Comparison of ENCODE assay signal across 8 cellular contexts in genomic region chr11:64742087-64742939, GRCh38. TPM values are rescaled to one million over a fixed set of nuclear protein-coding genes. Genes with fewer than 3 reads are reported as not detected.
A peak's percentile ranks its signal among the peaks of the same experiment; 100 is the strongest.
DNase-seq lines count a peak whose midpoint lies in the region; TF ChIP-seq lines count a peak whose summit lies in the region.

No MANE protein-coding gene starts in this region.

- BruUV-seq in A673 (replicated peaks; lab: Mats Ljungman, UMichigan): no TSS peak

- H3K36me3 ChIP-seq in A673 (ENCODE audit: insufficient read depth, low read length, poor library complexity, severe bottlenecking) (no peaks in the 10 kb centered on the region), cardiac muscle cell (no peaks in the 10 kb centered on the region), rectal smooth muscle tissue (ENCODE audit: control insufficient read depth, insufficient read depth, low read length) (peaks cover 2% of the 10 kb centered on the region)

- POLR2A ChIA-PET in A673 (lab: Charles Lee; ENCODE audit: low non-redundant PET): no interaction called here

- H3K4me3 ChIP-seq in A673 (ENCODE audit: low read depth, low read length, poor library complexity, severe bottlenecking) (peak overlapping the region; percentile 58), GM12865 (ENCODE audit: low read depth, low read length) (peak overlapping the region; percentile 48), cardiac muscle cell (peak overlapping the region; percentile 29), rectal smooth muscle tissue (ENCODE audit: low read length) (peak overlapping the region; percentile 76)

- no peaks in the 10 kb centered on the region for H3K9me3 ChIP-seq in A673 (ENCODE audit: low read depth, low read length, poor library complexity, severe bottlenecking)
- H3K9me3 ChIP-seq in cardiac muscle cell (ENCODE audit: low read depth): no peaks in the 10 kb centered on the region

- TF ChIP-seq CTCF in A673 (conservative IDR thresholded peaks at IDR 0.05; ENCODE audit: low read depth, low read length): no peak
- no peak for TF ChIP-seq CTCF in GM12865 (IDR thresholded peaks at IDR 0.05; ENCODE audit: insufficient read depth, low read depth, low read length, missing control alignments)
- no peak for TF ChIP-seq CTCF in VCaP (conservative IDR thresholded peaks at IDR 0.05)
- no peak for TF ChIP-seq CTCF in cardiac muscle cell (IDR thresholded peaks at IDR 0.05; ENCODE audit: low read depth, low read length)

- H3K27me3 ChIP-seq in A673 (replicated peaks; ENCODE audit: insufficient read depth, low read depth, low read length, poor library complexity) (peaks cover 27% of the 10 kb centered on the region), cardiac muscle cell (peaks cover 30% of the 10 kb centered on the region), rectal smooth muscle tissue (ENCODE audit: control insufficient read depth, insufficient read depth, low read length) (no peaks in the 10 kb centered on the region)

- CTCF ChIA-PET in A673 (lab: Charles Lee): interaction anchor here (0.6 kb wide), 2 partner anchors 90 to 835 kb away, joined by 3 to 4 read pairs; no protein-coding TSS in a partner anchor

- H3K4me1 ChIP-seq in A673 (ENCODE audit: insufficient read depth, low read length, poor library complexity, severe bottlenecking) (peaks cover 27% of the 10 kb centered on the region), cardiac muscle cell (ENCODE audit: low read depth) (peaks cover 5% of the 10 kb centered on the region), rectal smooth muscle tissue (ENCODE audit: control insufficient read depth, insufficient read depth, low read length) (peaks cover 10% of the 10 kb centered on the region)

- intact Hi-C loops in A673 (cut with micrococcal nuclease; ENCODE audit: unreplicated experiment): loop anchor here (2.0 kb wide), 1 partner anchor 54 kb away; no protein-coding TSS in a partner anchor

- no peak overlapping the region for H3K9ac ChIP-seq in rectal smooth muscle tissue (ENCODE audit: low read length)

- H3K27ac ChIP-seq in A673 (ENCODE audit: low read depth, low read length, poor library complexity, severe bottlenecking) (no peak overlapping the region), VCaP (peak overlapping the region; percentile 18; the same call in 1 of the 2 replicates), cardiac muscle cell (no peak overlapping the region), rectal smooth muscle tissue (ENCODE audit: low read depth, low read length) (peak overlapping the region; percentile 93)

- DNase-seq in A673 (ENCODE audit: low spot score) (no peak), GM12865 (ENCODE audit: low read depth) (peak; percentile 45), cardiac muscle cell (ENCODE audit: low read depth in 1 of 2, low spot score in 1 of 2) (peak in 1 of 2 donors; percentile 40), NCI-H1105 (lab: John Stamatoyannopoulos, UW) (no peak), NCI-H2227 (lab: John Stamatoyannopoulos, UW; ENCODE audit: unreplicated experiment) (no peak), cerebellar nuclear complex (lab: John Stamatoyannopoulos, UW) (no peak)

RNA-seq across cellular contexts. Expression of gene RASGRP2, which starts 1.6 kb away (rescaled TPM):
- 2.0 and 3.5 TPM in 2 replicates for total RNA-seq in A673 (2021)
- 29.5 and 60.8 TPM in 2 replicates for total RNA-seq in cardiac muscle cell
- 60.8 and 64.0 TPM in 2 replicates for polyA plus RNA-seq in cardiac muscle cell

RNA-seq across cellular contexts. Expression of gene PYGM, which starts 17.5 kb away (rescaled TPM):
- total RNA-seq in A673 (2021): 2.4 and 2.9 TPM in 2 replicates
- total RNA-seq in cardiac muscle cell: 246 and 281 TPM in 2 replicates
- 244 and 260 TPM in 2 replicates for polyA plus RNA-seq in cardiac muscle cell

RNA-seq across cellular contexts. Expression of gene NRXN2, which starts 19.3 kb away (rescaled TPM):
- total RNA-seq in A673 (2021): 5.0 and 6.1 TPM in 2 replicates
- 1.2 and 1.4 TPM in 2 replicates for total RNA-seq in cardiac muscle cell
- polyA plus RNA-seq in cardiac muscle cell: 0.65 and 1.3 TPM in 2 replicates

RNA-seq across cellular contexts. Expression of gene SF1, which starts 36.0 kb away (rescaled TPM):
- total RNA-seq in A673 (2021): 467 and 472 TPM in 2 replicates
- total RNA-seq in cardiac muscle cell: 168 and 360 TPM in 2 replicates
- 143 and 233 TPM in 2 replicates for polyA plus RNA-seq in cardiac muscle cell

Comparison
In these comparisons a context has a peak if more than half of its experiments do, and no peak if none do; other contexts are left out.
1. H3K27ac ChIP-seq: peak in VCaP (single experiment) and rectal smooth muscle tissue (single experiment); none in A673 (single experiment) and cardiac muscle cell (single experiment).
2. RNA of gene PYGM, which starts 17.5 kb away (total RNA-seq): 246 to 281 TPM in cardiac muscle cell; 2.4 to 2.9 TPM in A673; every median in the first group is over 10 times any median in the second.
3. Peak in every context shown above with its lines, with median percentiles within 50 percentile points of each other: H3K4me3 ChIP-seq.